10 cellular contexts compared by ENCODE assay signal in genomic region chr20:4556781-4557180, GRCh38.
"Had no signal": no experiment of that assay in that cellular context is flagged by ENCODE, and none has a peak within 500 bp of the region (broad histone marks: within the 10 kb centered on the region; RNA-seq: fewer than 3 reads in every experiment).

No MANE protein-coding gene starts in this region.

- FAIRE-seq: H1 had no signal

- H3K9ac ChIP-seq: GM23248 had no signal

- H3K4me3 ChIP-seq: GM23248, GM23338, HAP-1 had no signal

- H3K36me3 ChIP-seq: HAP-1 had no signal

- DNase-seq: GM23248, GOT3, H7, H9, HCEC 1CT, HFFc6 had no signal

- H3K4me2 ChIP-seq: GM23338 had no signal

- H3K4me1 ChIP-seq: HAP-1 had no signal

- H3K27ac Mint-ChIP-seq: GM23338, H9 had no signal

- H3K9me3 Mint-ChIP-seq: GM23338, H9 had no signal

- H3K4me3 Mint-ChIP-seq: GM23338, H9, HFFc6 had no signal

- H3K9me3 ChIP-seq: HAP-1 had no signal

- H2AFZ ChIP-seq: GM23248, GM23338 had no signal

- ATAC-seq: GM23338, HCT116 had no signal

- H3K27ac ChIP-seq: GM23248 had no signal
